15 cellular contexts compared by ENCODE assay signal in genomic region chr4:96093563-96093962, GRCh38.
DNase-seq lines count a peak whose midpoint lies in the region; ATAC-seq and TF ChIP-seq lines count a peak whose summit lies in the region.
"Had no signal": no experiment of that assay in that cellular context is flagged by ENCODE, and none has a peak within 500 bp of the region (broad histone marks: within the 10 kb centered on the region; RNA-seq: fewer than 3 reads in every experiment).

No MANE protein-coding gene starts in this region.

- H3K4me2 ChIP-seq in DND-41 (ENCODE audit: insufficient read depth, low read length) = no peak overlapping the region

- H3K4me3 ChIP-seq in DND-41 (ENCODE audit: low read depth in 1 of 2, low read length in 2 of 2) (no peak overlapping the region), endocrine pancreas (ENCODE audit: control insufficient read depth, insufficient read depth, low read length) (peak overlapping the region; percentile 19)
- H3K4me3 ChIP-seq: K562 had no signal

- DNase-seq in DND-41 = no peak
- no peak for DNase-seq in activated CD4-positive, alpha-beta T cell treated with anti-CD3 and anti-CD28 coated beads, Interleukin-2, amount 50 U/mL, for 48 hours
- no peak for DNase-seq in DMS53 (lab: John Stamatoyannopoulos, UW)
- no peak for DNase-seq in SK-N-DZ (ENCODE audit: low spot score)
- DNase-seq in inferior parietal cortex (ENCODE audit: extremely low spot score) = no peak
- DNase-seq: C1 segment of cervical spinal cord, DMS 273 treated with DMSO at 0.1 percent for 48 hours, NCI-H1436 treated with DMSO at 0.1 percent for 48 hours, NCI-H2107, NCI-H226, NCI-H526 had no signal

- ATAC-seq in DND-41 (ENCODE audit: insufficient read depth, low read depth) (no peak), GM21423 (IDR thresholded peaks at IDR 0.05; ENCODE audit: unreplicated experiment) (peak; percentile 46), HG03159 (IDR thresholded peaks at IDR 0.05; ENCODE audit: unreplicated experiment) (peak; percentile 61)
- ATAC-seq: K562 had no signal

- no peak overlapping the region for H3K27ac ChIP-seq in DND-41 (ENCODE audit: low read length)

- H2AFZ ChIP-seq in DND-41 (ENCODE audit: low read depth, low read length) = peak overlapping the region; percentile 34; the same call in 1 of the 2 replicates

- H4K20me1 ChIP-seq in DND-41 (ENCODE audit: insufficient read depth, low read length) = no peaks in the 10 kb centered on the region

- no peak overlapping the region for H3K9ac ChIP-seq in DND-41 (ENCODE audit: low read depth, low read length)
- H3K9ac ChIP-seq in endocrine pancreas (ENCODE audit: control insufficient read depth, insufficient read depth, low read length) = no peak overlapping the region

- H3K27me3 ChIP-seq in DND-41 (ENCODE audit: insufficient read depth, low read length, poor library complexity) (no peaks in the 10 kb centered on the region), endocrine pancreas (ENCODE audit: control insufficient read depth, insufficient read depth, low read length) (no peaks in the 10 kb centered on the region)

- no peak for TF ChIP-seq CTCF in DND-41 (IDR thresholded peaks at IDR 0.05; ENCODE audit: borderline replicate concordance, extremely low read depth, low read length, poor library complexity, severe bottlenecking)

- H3K9me3 ChIP-seq in DND-41 (ENCODE audit: insufficient read depth, low read length, severe bottlenecking) (no peaks in the 10 kb centered on the region), endocrine pancreas (ENCODE audit: control insufficient read depth, low read length) (no peaks in the 10 kb centered on the region)

- H3K4me1 ChIP-seq in DND-41 (ENCODE audit: insufficient read depth, low read length) = peaks cover 10% of the 10 kb centered on the region
- H3K4me1 ChIP-seq in endocrine pancreas (ENCODE audit: control insufficient read depth, insufficient read depth, low read length) = peaks cover 20% of the 10 kb centered on the region

- H3K36me3 ChIP-seq in DND-41 (ENCODE audit: insufficient read depth, low read length) = no peaks in the 10 kb centered on the region
- no peaks in the 10 kb centered on the region for H3K36me3 ChIP-seq in endocrine pancreas (ENCODE audit: control insufficient read depth, insufficient read depth, low read length)

- H3K79me2 ChIP-seq in DND-41 (ENCODE audit: insufficient read depth, low read length) = no peaks in the 10 kb centered on the region
